In genomic region chr1:58804853-58805252, GRCh38 we compare ENCODE assay signal across 11 cellular contexts. TPM values are rescaled to one million over a fixed set of nuclear protein-coding genes. Genes with fewer than 3 reads are reported as not detected.
DNase-seq lines count a peak whose midpoint lies in the region; ATAC-seq and TF ChIP-seq lines count a peak whose summit lies in the region.
"Had no signal": no experiment of that assay in that cellular context is flagged by ENCODE, and none has a peak within 500 bp of the region (broad histone marks: within the 10 kb centered on the region; RNA-seq: fewer than 3 reads in every experiment).

No MANE protein-coding gene starts in this region.

- H3K9me3 ChIP-seq in colonic mucosa: no peaks in the 10 kb centered on the region
- H3K9me3 ChIP-seq in psoas muscle: no peaks in the 10 kb centered on the region

- peak overlapping the region; percentile 56 for H3K27ac ChIP-seq in colonic mucosa
- H3K27ac ChIP-seq in psoas muscle: peak overlapping the region; percentile 2

- H3K36me3 ChIP-seq in colonic mucosa (no peaks in the 10 kb centered on the region), psoas muscle (ENCODE audit: insufficient read depth in 1 of 2, low read depth in 1 of 2) (no peaks in the 10 kb centered on the region)

- peak overlapping the region in 1 of 2 donors; percentile 42 for H3K9ac ChIP-seq in colonic mucosa (ENCODE audit: low read depth in 2 of 2, low read length in 2 of 2)

- intact Hi-C loops in colonic mucosa (cut with DNase I) (no loop called here), psoas muscle (cut with DNase I) (no loop called here)

- ATAC-seq in GM18909 (IDR thresholded peaks at IDR 0.05; ENCODE audit: poor library complexity, unreplicated experiment) (peak; percentile 3), psoas muscle (peak; percentile 58 to 95 (median 90)), GM18870 (IDR thresholded peaks at IDR 0.05; ENCODE audit: unreplicated experiment) (no peak)

- DNase-seq in NCI-H146 (lab: John Stamatoyannopoulos, UW): peak; percentile 53
- peak; percentile 56 for DNase-seq in colonic mucosa
- DNase-seq in psoas muscle: no peak
- DNase-seq in KG1 (lab: John Stamatoyannopoulos, UW): no peak
- DNase-seq in HK-2 (ENCODE audit: unreplicated experiment): no peak
- DNase-seq: anterior cingulate cortex, DMS153, mammary epithelial cell, NCI-H1092 had no signal

- H3K27me3 ChIP-seq in colonic mucosa (no peaks in the 10 kb centered on the region), psoas muscle (ENCODE audit: insufficient read depth in 3 of 3, low read length in 2 of 3) (no peaks in the 10 kb centered on the region)

- WGBS in psoas muscle, 3 donors: 29 to 43% (median 33%) methylated on average over 1 of the region's 1 CpG

- H3K4me1 ChIP-seq in colonic mucosa (peaks cover 4% of the 10 kb centered on the region), psoas muscle (peaks cover 8% of the 10 kb centered on the region)

- TF ChIP-seq CTCF in colonic mucosa (IDR thresholded peaks at IDR 0.05) (no peak), psoas muscle (IDR thresholded peaks at IDR 0.05) (no peak)

- no peak overlapping the region for H3K4me3 ChIP-seq in colonic mucosa
- H3K4me3 ChIP-seq in psoas muscle: no peak overlapping the region

RNA-seq across cellular contexts. Expression of gene JUN, which starts 21.0 kb away (rescaled TPM):
- total RNA-seq in colonic mucosa (100 to 1,000 TPM in 1 of 2 donors, 10 to 100 TPM in 1; 94.1 to 137 TPM), psoas muscle (100 to 1,000 TPM in 3 of 4 donors, 10 to 100 TPM in 1; 93.8 to 213 (median 164) TPM)
- 100 to 1,000 TPM in 1 of 3 donors, 10 to 100 TPM in 2; 40.1 to 137 (median 60.0) TPM for polyA plus RNA-seq in psoas muscle

Comparison
In these comparisons a context has a peak if more than half of its experiments do, and no peak if none do; other contexts are left out.
1. DNase-seq: peak in NCI-H146 (single experiment) and colonic mucosa (single experiment); none in psoas muscle (0 of 2), KG1 (single experiment) and HK-2 (single experiment).